14 cellular contexts compared by ENCODE assay signal in genomic region chr7:55548295-55548731, GRCh38. TPM values are rescaled to one million over a fixed set of nuclear protein-coding genes. Genes with fewer than 3 reads are reported as not detected.
DNase-seq lines count a peak whose midpoint lies in the region; ATAC-seq lines count a peak whose summit lies in the region.
"Had no signal": no experiment of that assay in that cellular context is flagged by ENCODE, and none has a peak within 500 bp of the region (broad histone marks: within the 10 kb centered on the region; RNA-seq: fewer than 3 reads in every experiment).

No MANE protein-coding gene starts in this region.

- peaks cover 16% of the 10 kb centered on the region for H3K36me3 Mint-ChIP-seq in natural killer cell treated with Interleukin-12 subunit alpha and Interleukin-12 subunit beta and Interleukin-15 and Interleukin-18, amount 100 ng/mL, for 72 hours

- H3K27ac Mint-ChIP-seq in natural killer cell treated with Interleukin-12 subunit alpha and Interleukin-12 subunit beta and Interleukin-15 and Interleukin-18, amount 100 ng/mL, for 72 hours = peak overlapping the region; percentile 77 to 97
- H3K27ac Mint-ChIP-seq: nephron progenitor cell had no signal

- H3K4me1 ChIP-seq in SJCRH30 = peaks cover 19% of the 10 kb centered on the region

- no peaks in the 10 kb centered on the region for H3K27me3 ChIP-seq in SJCRH30

- H3K9me3 Mint-ChIP-seq in natural killer cell treated with Interleukin-12 subunit alpha and Interleukin-12 subunit beta and Interleukin-15 and Interleukin-18, amount 100 ng/mL, for 72 hours = no peaks in the 10 kb centered on the region

- no peak overlapping the region for H3K4me3 ChIP-seq in SJCRH30

- peaks cover 72 to 81% of the 10 kb centered on the region in 2 donors for H3K4me1 Mint-ChIP-seq in natural killer cell treated with Interleukin-12 subunit alpha and Interleukin-12 subunit beta and Interleukin-15 and Interleukin-18, amount 100 ng/mL, for 72 hours (ENCODE audit: low read depth in 2 of 2)

- no peaks in the 10 kb centered on the region for H3K9me3 ChIP-seq in SJCRH30 (replicated peaks)

- H3K27ac ChIP-seq in SJCRH30 = no peak overlapping the region

- peak overlapping the region; percentile 81 for H3K4me3 Mint-ChIP-seq in natural killer cell treated with Interleukin-12 subunit alpha and Interleukin-12 subunit beta and Interleukin-15 and Interleukin-18, amount 100 ng/mL, for 72 hours
- H3K4me3 Mint-ChIP-seq: nephron progenitor cell had no signal

- no peaks in the 10 kb centered on the region for H3K27me3 Mint-ChIP-seq in natural killer cell treated with Interleukin-12 subunit alpha and Interleukin-12 subunit beta and Interleukin-15 and Interleukin-18, amount 100 ng/mL, for 72 hours

- H3K36me3 ChIP-seq in SJCRH30 = peaks cover 4% of the 10 kb centered on the region; the same call in 1 of the 2 replicates

- peak; percentile 35 for ATAC-seq in GM18867 (IDR thresholded peaks at IDR 0.05; ENCODE audit: unreplicated experiment)
- peak; percentile 52 for ATAC-seq in GM21723 (IDR thresholded peaks at IDR 0.05; ENCODE audit: unreplicated experiment)
- peak; percentile 42 for ATAC-seq in HG03442 (IDR thresholded peaks at IDR 0.05; ENCODE audit: unreplicated experiment)
- peak in 1 of 2 donors; percentile 69 for ATAC-seq in natural killer cell treated with Interleukin-12 subunit alpha and Interleukin-12 subunit beta and Interleukin-15 and Interleukin-18, amount 100 ng/mL, for 72 hours
- ATAC-seq: HCT116 had no signal

- DNase-seq in natural killer cell treated with Interleukin-12 subunit alpha and Interleukin-12 subunit beta and Interleukin-15 and Interleukin-18, amount 100 ng/mL, for 72 hours (ENCODE audit: low spot score) = no peak
- DNase-seq in NCI-H2081 (lab: John Stamatoyannopoulos, UW) (no peak), NCI-H345 (lab: John Stamatoyannopoulos, UW) (no peak), SJCRH30 (no peak)
- no peak for DNase-seq in activated CD4-positive, alpha-beta T cell treated with anti-CD3 and anti-CD28 coated beads, Interleukin-2, amount 50 U/mL, for 48 hours
- DNase-seq: activated CD4-positive, CD25-positive, alpha-beta regulatory T cell treated with anti-CD3 and anti-CD28 coated beads, Interleukin-2, amount 50 U/mL, for 72 hours; anterior cingulate cortex; nephron progenitor cell; stimulated activated CD4-positive, alpha-beta T cell treated with anti-CD3 and anti-CD28 coated beads, Interleukin-4, amount 100 ng/mL, for 1 hour; trophoblast cell had no signal

RNA-seq across cellular contexts. Expression of gene VOPP1, which starts 24.0 kb away (rescaled TPM):
- 100 to 1,000 TPM; 204 to 244 TPM for total RNA-seq in natural killer cell treated with Interleukin-12 subunit alpha and Interleukin-12 subunit beta and Interleukin-15 and Interleukin-18, amount 100 ng/mL, for 72 hours
- 89.8 and 92.6 TPM in 2 replicates for total RNA-seq in SJCRH30 (2014; rRNA removed; shearing (Covaris generic))
